In genomic region chr1:45619149-45619921, GRCh38 we compare ENCODE assay signal across 2 cellular contexts.
TF ChIP-seq lines count a peak whose summit lies in the region.

No MANE protein-coding gene starts in this region.

TF ChIP-seq in WTC11, 78 proteins besides CTCF, POLR2A, EP300 and RAD21:
- TF ChIP-seq, protein P1, sequence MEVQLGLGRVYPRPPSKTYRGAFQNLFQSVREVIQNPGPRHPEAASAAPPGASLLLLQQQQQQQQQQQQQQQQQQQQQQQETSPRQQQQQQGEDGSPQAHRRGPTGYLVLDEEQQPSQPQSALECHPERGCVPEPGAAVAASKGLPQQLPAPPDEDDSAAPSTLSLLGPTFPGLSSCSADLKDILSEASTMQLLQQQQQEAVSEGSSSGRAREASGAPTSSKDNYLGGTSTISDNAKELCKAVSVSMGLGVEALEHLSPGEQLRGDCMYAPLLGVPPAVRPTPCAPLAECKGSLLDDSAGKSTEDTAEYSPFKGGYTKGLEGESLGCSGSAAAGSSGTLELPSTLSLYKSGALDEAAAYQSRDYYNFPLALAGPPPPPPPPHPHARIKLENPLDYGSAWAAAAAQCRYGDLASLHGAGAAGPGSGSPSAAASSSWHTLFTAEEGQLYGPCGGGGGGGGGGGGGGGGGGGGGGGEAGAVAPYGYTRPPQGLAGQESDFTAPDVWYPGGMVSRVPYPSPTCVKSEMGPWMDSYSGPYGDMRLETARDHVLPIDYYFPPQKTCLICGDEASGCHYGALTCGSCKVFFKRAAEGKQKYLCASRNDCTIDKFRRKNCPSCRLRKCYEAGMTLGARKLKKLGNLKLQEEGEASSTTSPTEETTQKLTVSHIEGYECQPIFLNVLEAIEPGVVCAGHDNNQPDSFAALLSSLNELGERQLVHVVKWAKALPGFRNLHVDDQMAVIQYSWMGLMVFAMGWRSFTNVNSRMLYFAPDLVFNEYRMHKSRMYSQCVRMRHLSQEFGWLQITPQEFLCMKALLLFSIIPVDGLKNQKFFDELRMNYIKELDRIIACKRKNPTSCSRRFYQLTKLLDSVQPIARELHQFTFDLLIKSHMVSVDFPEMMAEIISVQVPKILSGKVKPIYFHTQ (CRISPR knock-in tag; IDR thresholded peaks at IDR 0.05) = peak; percentile 19; the same call in 1 of the 2 replicates
- TF ChIP-seq PRRX2 (CRISPR knock-in tag; IDR thresholded peaks at IDR 0.05) = peak; percentile 75; the same call in 1 of the 2 replicates
- no peak for TF ChIP-seq ZNF396 (CRISPR knock-in tag; IDR thresholded peaks at IDR 0.05; ENCODE audit: borderline replicate concordance)
- TF ChIP-seq, protein P2, sequence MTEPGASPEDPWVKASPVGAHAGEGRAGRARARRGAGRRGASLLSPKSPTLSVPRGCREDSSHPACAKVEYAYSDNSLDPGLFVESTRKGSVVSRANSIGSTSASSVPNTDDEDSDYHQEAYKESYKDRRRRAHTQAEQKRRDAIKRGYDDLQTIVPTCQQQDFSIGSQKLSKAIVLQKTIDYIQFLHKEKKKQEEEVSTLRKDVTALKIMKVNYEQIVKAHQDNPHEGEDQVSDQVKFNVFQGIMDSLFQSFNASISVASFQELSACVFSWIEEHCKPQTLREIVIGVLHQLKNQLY (CRISPR knock-in tag; IDR thresholded peaks at IDR 0.05) = no peak
- TF ChIP-seq ZBTB21 (CRISPR knock-in tag; IDR thresholded peaks at IDR 0.05; ENCODE audit: borderline replicate concordance) = no peak
- 0 out of 2 replicates have a peak, but pooled peaks have one; percentile 31 for TF ChIP-seq ZNF532 (CRISPR knock-in tag; IDR thresholded peaks at IDR 0.05; ENCODE audit: borderline replicate concordance)
- no peak for TF ChIP-seq NFE2L1 (CRISPR knock-in tag; IDR thresholded peaks at IDR 0.05)
- TF ChIP-seq FOXP1 (CRISPR knock-in tag; IDR thresholded peaks at IDR 0.05; ENCODE audit: borderline replicate concordance) = peak; percentile 25; the same call in 1 of the 2 replicates

TF ChIP-seq in HepG2, 621 proteins besides CTCF, POLR2A, EP300 and RAD21 (continued from another document):
- TF ChIP-seq ZNF501 (CRISPR knock-in tag; IDR thresholded peaks at IDR 0.05) = 0 out of 2 replicates have a peak, but pooled peaks have one; percentile 15
- TF ChIP-seq, protein P3, sequence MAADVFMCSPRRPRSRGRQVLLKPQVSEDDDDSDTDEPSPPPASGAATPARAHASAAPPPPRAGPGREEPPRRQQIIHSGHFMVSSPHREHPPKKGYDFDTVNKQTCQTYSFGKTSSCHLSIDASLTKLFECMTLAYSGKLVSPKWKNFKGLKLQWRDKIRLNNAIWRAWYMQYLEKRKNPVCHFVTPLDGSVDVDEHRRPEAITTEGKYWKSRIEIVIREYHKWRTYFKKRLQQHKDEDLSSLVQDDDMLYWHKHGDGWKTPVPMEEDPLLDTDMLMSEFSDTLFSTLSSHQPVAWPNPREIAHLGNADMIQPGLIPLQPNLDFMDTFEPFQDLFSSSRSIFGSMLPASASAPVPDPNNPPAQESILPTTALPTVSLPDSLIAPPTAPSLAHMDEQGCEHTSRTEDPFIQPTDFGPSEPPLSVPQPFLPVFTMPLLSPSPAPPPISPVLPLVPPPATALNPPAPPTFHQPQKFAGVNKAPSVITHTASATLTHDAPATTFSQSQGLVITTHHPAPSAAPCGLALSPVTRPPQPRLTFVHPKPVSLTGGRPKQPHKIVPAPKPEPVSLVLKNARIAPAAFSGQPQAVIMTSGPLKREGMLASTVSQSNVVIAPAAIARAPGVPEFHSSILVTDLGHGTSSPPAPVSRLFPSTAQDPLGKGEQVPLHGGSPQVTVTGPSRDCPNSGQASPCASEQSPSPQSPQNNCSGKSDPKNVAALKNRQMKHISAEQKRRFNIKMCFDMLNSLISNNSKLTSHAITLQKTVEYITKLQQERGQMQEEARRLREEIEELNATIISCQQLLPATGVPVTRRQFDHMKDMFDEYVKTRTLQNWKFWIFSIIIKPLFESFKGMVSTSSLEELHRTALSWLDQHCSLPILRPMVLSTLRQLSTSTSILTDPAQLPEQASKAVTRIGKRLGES (CRISPR knock-in tag; IDR thresholded peaks at IDR 0.05; ENCODE audit: borderline replicate concordance) = no peak
- TF ChIP-seq RBM22 (optimal IDR thresholded peaks at IDR 0.05; ENCODE audit: low read length) = peak; percentile 98
- TF ChIP-seq POLR2G (IDR thresholded peaks at IDR 0.05; ENCODE audit: low read depth, low read length) = peak; percentile 38
